In the genomic region with DNA sequence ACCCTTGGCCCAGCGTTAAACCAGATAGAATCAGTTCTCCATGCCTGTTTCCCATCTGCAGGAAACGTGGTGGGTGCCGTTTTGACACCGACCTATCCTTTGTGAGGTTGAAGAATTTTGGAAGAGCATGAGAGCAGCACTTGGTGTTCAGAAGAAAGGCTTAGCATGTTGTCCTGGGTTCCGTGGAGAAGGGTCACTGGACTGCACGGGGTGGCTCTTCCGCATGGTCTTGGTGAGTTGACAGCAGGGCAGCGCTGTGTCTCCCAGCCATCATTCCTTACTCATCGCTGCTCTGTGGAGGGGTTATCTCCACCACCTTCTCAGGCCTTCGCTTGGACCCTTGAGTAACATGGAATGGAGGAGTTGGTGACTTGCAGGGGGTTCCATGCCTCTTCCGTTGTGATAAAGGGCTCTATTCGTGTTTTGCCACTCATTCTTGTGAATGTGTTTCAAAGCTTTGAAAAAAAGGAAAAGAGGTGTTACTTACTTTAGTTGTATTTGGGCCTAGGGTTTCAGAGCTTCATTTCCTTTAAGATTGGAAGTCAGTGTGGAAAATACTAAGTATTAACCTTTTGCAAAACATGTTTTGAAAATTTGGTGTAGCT, we compare ENCODE assay signal across 1 cellular context.
TF ChIP-seq lines count a peak whose summit lies in the region.

No MANE protein-coding gene starts in this region.

TF ChIP-seq in HepG2, 621 proteins besides CTCF, POLR2A, EP300 and RAD21 (continued from another document):
- no peak for TF ChIP-seq AKNA (CRISPR knock-in tag; IDR thresholded peaks at IDR 0.05; ENCODE audit: borderline replicate concordance)
- TF ChIP-seq PLSCR1 (CRISPR knock-in tag; IDR thresholded peaks at IDR 0.05; ENCODE audit: borderline replicate concordance) = no peak
- no peak for TF ChIP-seq NR2F6 (IDR thresholded peaks at IDR 0.05)
- no peak for TF ChIP-seq NR2F6 (CRISPR knock-in tag; IDR thresholded peaks at IDR 0.05)
- TF ChIP-seq DPF2 (CRISPR knock-in tag; IDR thresholded peaks at IDR 0.05; ENCODE audit: borderline replicate concordance, low read depth) = no peak
- TF ChIP-seq, protein P1, sequence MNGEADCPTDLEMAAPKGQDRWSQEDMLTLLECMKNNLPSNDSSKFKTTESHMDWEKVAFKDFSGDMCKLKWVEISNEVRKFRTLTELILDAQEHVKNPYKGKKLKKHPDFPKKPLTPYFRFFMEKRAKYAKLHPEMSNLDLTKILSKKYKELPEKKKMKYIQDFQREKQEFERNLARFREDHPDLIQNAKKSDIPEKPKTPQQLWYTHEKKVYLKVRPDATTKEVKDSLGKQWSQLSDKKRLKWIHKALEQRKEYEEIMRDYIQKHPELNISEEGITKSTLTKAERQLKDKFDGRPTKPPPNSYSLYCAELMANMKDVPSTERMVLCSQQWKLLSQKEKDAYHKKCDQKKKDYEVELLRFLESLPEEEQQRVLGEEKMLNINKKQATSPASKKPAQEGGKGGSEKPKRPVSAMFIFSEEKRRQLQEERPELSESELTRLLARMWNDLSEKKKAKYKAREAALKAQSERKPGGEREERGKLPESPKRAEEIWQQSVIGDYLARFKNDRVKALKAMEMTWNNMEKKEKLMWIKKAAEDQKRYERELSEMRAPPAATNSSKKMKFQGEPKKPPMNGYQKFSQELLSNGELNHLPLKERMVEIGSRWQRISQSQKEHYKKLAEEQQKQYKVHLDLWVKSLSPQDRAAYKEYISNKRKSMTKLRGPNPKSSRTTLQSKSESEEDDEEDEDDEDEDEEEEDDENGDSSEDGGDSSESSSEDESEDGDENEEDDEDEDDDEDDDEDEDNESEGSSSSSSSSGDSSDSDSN (CRISPR knock-in tag; IDR thresholded peaks at IDR 0.05) = no peak
- TF ChIP-seq CENPBD1 (CRISPR knock-in tag; IDR thresholded peaks at IDR 0.05; ENCODE audit: borderline replicate concordance, low read depth) = no peak
